8 cellular contexts compared by ENCODE assay signal in genomic region chr15:59372352-59373211, GRCh38. TPM values are rescaled to one million over a fixed set of nuclear protein-coding genes. Genes with fewer than 3 reads are reported as not detected.
A peak's percentile ranks its signal among the peaks of the same experiment; 100 is the strongest.
DNase-seq lines count a peak whose midpoint lies in the region; ATAC-seq and TF ChIP-seq lines count a peak whose summit lies in the region.

MYO1E (minus strand) TSS chr15:59372871; CDS start chr15:59372500, 371 bp downstream.

- H3K27ac ChIP-seq in colonic mucosa = peak within 1 kb of the TSS; percentile 99
- peak within 1 kb of the TSS; percentile 55 to 96 (median 88) for H3K27ac ChIP-seq in skin epidermis

- intact Hi-C loops in colonic mucosa (cut with DNase I) = loop anchor here (10.0 kb wide), 2 partner anchors 122 to 128 kb away; no protein-coding TSS in a partner anchor

- H3K36me3 Mint-ChIP-seq in T-helper 2 cell treated with Interferon-gamma antibody and Interleukin-4, amounts not matched to agents 5 μg/mL and 100 μg/mL, for 36 hours (ENCODE audit: low read depth) = peaks cover 8% of the 10 kb centered on the region

- peak within 1 kb of the TSS; percentile 89 for H3K4me3 Mint-ChIP-seq in T-helper 2 cell treated with Interferon-gamma antibody and Interleukin-4, amounts not matched to agents 5 μg/mL and 100 μg/mL, for 36 hours

- no peaks in the 10 kb centered on the region for H3K9me3 ChIP-seq in colonic mucosa

- no peaks in the 10 kb centered on the region for H3K9me3 Mint-ChIP-seq in T-helper 2 cell treated with Interferon-gamma antibody and Interleukin-4, amounts not matched to agents 5 μg/mL and 100 μg/mL, for 36 hours

- no peaks in the 10 kb centered on the region for H3K36me3 ChIP-seq in colonic mucosa

- H3K4me3 ChIP-seq in colonic mucosa (peak within 1 kb of the TSS; percentile 87), skin epidermis (peak within 1 kb of the TSS; percentile 62 to 94 (median 84))

- peak within 1 kb of the TSS; percentile 33 for H3K27ac Mint-ChIP-seq in T-helper 2 cell treated with Interferon-gamma antibody and Interleukin-4, amounts not matched to agents 5 μg/mL and 100 μg/mL, for 36 hours

- H3K9ac ChIP-seq in colonic mucosa (ENCODE audit: low read depth in 2 of 2, low read length in 2 of 2) = peak within 1 kb of the TSS; percentile 85 to 96

- H3K4me1 ChIP-seq in colonic mucosa = no peaks in the 10 kb centered on the region

- TF ChIP-seq CTCF in colonic mucosa (IDR thresholded peaks at IDR 0.05) = no peak

- DNase-seq in activated CD4-positive, CD25-positive, alpha-beta regulatory T cell (lab: John Stamatoyannopoulos, UW) = no peak
- DNase-seq in NCI-H1436 treated with DMSO at 0.1 percent for 48 hours (lab: John Stamatoyannopoulos, UW) (peak; percentile 29), colonic mucosa (peak; percentile 95), islet precursor cell (peak; percentile 98)
- peak; percentile 56 for DNase-seq in T-helper 2 cell treated with Interferon-gamma antibody and Interleukin-4, amounts not matched to agents 5 μg/mL and 100 μg/mL, for 36 hours (ENCODE audit: low spot score)

- H3K27me3 ChIP-seq in colonic mucosa = no peaks in the 10 kb centered on the region

- H3K27me3 Mint-ChIP-seq in T-helper 2 cell treated with Interferon-gamma antibody and Interleukin-4, amounts not matched to agents 5 μg/mL and 100 μg/mL, for 36 hours (ENCODE audit: low read depth) = peaks cover 56% of the 10 kb centered on the region

- peak; percentile 46 to 59 for ATAC-seq in activated CD4-positive, CD25-positive, alpha-beta regulatory T cell treated with anti-CD3 and anti-CD28 coated beads, Interleukin-2, amount 50 U/mL, for 24 hours
- ATAC-seq in HG02642 (IDR thresholded peaks at IDR 0.05; ENCODE audit: poor library complexity, unreplicated experiment) = peak; percentile 49

- peaks cover 28% of the 10 kb centered on the region for H3K4me1 Mint-ChIP-seq in T-helper 2 cell treated with Interferon-gamma antibody and Interleukin-4, amounts not matched to agents 5 μg/mL and 100 μg/mL, for 36 hours (ENCODE audit: low read depth)

RNA-seq across cellular contexts. Expression of gene MYO1E, which starts in this region (rescaled TPM):
- total RNA-seq in colonic mucosa = 100 to 1,000 TPM; 252 to 329 TPM

Comparison
In these comparisons a context has a peak if more than half of its experiments do, and no peak if none do; other contexts are left out.
1. DNase-seq: peak in NCI-H1436 treated with DMSO at 0.1 percent for 48 hours (single experiment), T-helper 2 cell treated with Interferon-gamma antibody and Interleukin-4, amounts not matched to agents 5 μg/mL and 100 μg/mL, for 36 hours (single experiment), colonic mucosa (single experiment) and islet precursor cell (single experiment); none in activated CD4-positive, CD25-positive, alpha-beta regulatory T cell (0 of 4).